In the genomic region with DNA sequence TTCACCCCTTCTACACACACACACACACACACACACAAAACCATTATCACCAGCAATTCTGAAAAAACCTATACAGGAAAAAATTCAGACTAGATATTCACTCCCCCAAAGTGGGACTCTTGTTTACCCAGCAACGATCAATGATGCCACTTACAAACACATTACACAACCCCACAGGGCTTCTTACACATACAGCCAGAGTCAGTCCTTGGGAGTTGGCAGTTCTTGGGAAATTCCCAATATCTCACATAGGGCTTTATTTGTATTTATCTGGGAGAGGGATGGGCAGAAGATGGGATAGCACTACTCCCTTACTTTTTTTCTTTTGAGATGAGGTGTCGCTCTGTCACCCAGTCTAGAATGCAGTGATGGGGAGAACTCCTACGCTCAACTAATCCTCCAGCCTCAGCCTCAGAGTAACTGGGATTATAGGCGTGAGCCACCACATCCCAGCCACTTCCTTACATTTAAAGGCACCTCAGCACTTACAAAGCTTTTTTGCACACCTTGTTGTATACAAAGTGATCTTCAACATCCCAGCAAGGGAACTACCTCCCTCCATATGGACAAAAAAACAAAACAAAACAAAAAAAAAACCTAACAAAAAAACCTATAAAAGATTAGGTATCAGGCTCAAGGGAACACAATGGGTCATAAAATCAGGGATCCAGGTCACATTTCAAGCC, we compare ENCODE assay signal across 1 cellular context.
TF ChIP-seq lines count a peak whose summit lies in the region.

No MANE protein-coding gene starts in this region.

TF ChIP-seq in HEK293, 187 proteins besides CTCF, POLR2A, EP300 and RAD21 (continued from another document):
- TF ChIP-seq, protein P1, sequence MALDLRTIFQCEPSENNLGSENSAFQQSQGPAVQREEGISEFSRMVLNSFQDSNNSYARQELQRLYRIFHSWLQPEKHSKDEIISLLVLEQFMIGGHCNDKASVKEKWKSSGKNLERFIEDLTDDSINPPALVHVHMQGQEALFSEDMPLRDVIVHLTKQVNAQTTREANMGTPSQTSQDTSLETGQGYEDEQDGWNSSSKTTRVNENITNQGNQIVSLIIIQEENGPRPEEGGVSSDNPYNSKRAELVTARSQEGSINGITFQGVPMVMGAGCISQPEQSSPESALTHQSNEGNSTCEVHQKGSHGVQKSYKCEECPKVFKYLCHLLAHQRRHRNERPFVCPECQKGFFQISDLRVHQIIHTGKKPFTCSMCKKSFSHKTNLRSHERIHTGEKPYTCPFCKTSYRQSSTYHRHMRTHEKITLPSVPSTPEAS (tag by site-specific recombination; IDR thresholded peaks at IDR 0.05) = peak; percentile 43; the same call in 1 of the 2 replicates
- TF ChIP-seq, protein P2, sequence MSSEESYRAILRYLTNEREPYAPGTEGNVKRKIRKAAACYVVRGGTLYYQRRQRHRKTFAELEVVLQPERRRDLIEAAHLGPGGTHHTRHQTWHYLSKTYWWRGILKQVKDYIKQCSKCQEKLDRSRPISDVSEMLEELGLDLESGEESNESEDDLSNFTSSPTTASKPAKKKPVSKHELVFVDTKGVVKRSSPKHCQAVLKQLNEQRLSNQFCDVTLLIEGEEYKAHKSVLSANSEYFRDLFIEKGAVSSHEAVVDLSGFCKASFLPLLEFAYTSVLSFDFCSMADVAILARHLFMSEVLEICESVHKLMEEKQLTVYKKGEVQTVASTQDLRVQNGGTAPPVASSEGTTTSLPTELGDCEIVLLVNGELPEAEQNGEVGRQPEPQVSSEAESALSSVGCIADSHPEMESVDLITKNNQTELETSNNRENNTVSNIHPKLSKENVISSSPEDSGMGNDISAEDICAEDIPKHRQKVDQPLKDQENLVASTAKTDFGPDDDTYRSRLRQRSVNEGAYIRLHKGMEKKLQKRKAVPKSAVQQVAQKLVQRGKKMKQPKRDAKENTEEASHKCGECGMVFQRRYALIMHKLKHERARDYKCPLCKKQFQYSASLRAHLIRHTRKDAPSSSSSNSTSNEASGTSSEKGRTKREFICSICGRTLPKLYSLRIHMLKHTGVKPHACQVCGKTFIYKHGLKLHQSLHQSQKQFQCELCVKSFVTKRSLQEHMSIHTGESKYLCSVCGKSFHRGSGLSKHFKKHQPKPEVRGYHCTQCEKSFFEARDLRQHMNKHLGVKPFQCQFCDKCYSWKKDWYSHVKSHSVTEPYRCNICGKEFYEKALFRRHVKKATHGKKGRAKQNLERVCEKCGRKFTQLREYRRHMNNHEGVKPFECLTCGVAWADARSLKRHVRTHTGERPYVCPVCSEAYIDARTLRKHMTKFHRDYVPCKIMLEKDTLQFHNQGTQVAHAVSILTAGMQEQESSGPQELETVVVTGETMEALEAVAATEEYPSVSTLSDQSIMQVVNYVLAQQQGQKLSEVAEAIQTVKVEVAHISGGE (tag by site-specific recombination; conservative IDR thresholded peaks at IDR 0.05; ENCODE audit: low read depth) = no peak
- TF ChIP-seq ZNF140 (tag by site-specific recombination; IDR thresholded peaks at IDR 0.05) (0 out of 2 replicates have a peak, but pooled peaks have one; percentile 22), ZXDB (tag by site-specific recombination; IDR thresholded peaks at IDR 0.05) (peak; percentile 41; the same call in 1 of the 2 replicates), ZNF843 (tag by site-specific recombination; IDR thresholded peaks at IDR 0.05) (no peak; the same call in 1 of the 2 replicates), ZNF423 (tag by site-specific recombination; IDR thresholded peaks at IDR 0.05) (no peak), ZFHX2 (tag by site-specific recombination; conservative IDR thresholded peaks at IDR 0.05) (peak; percentile 32), ZNF114 (tag by site-specific recombination; IDR thresholded peaks at IDR 0.05) (no peak)
